8 cellular contexts compared by ENCODE assay signal in genomic region chr15:31004220-31004733, GRCh38. TPM values are rescaled to one million over a fixed set of nuclear protein-coding genes. Genes with fewer than 3 reads are reported as not detected.
DNase-seq lines count a peak whose midpoint lies in the region; ATAC-seq lines count a peak whose summit lies in the region.

No MANE protein-coding gene starts in this region.

- intact Hi-C loops in naive thymus-derived CD4-positive, alpha-beta T cell (cut with micrococcal nuclease) = no loop called here

- no peaks in the 10 kb centered on the region for H3K4me1 ChIP-seq in naive thymus-derived CD4-positive, alpha-beta T cell (ENCODE audit: control insufficient read depth in 2 of 2, insufficient read depth in 2 of 2, low read length in 2 of 2)

- DNase-seq in DMS79 treated with DMSO at 0.1 percent for 48 hours (lab: John Stamatoyannopoulos, UW) (peak; percentile 28), T-helper 17 cell (no peak), NCI-H748 treated with DMSO at 0.1 percent for 48 hours (lab: John Stamatoyannopoulos, UW) (no peak), superior temporal gyrus (ENCODE audit: extremely low spot score) (no peak), NCI-H446 treated with DMSO at 0.1 percent for 48 hours (lab: John Stamatoyannopoulos, UW) (no peak)
- no peak for DNase-seq in naive thymus-derived CD4-positive, alpha-beta T cell

- no peaks in the 10 kb centered on the region for H3K36me3 Mint-ChIP-seq in T-helper 17 cell (ENCODE audit: low read depth)
- H3K36me3 Mint-ChIP-seq in naive thymus-derived CD4-positive, alpha-beta T cell = peaks cover 0 to under 1% (median 0%) of the 10 kb centered on the region in 5 donors

- H3K27ac ChIP-seq in naive thymus-derived CD4-positive, alpha-beta T cell (ENCODE audit: low read depth, low read length) = no peak overlapping the region

- CTCF ChIA-PET in naive thymus-derived CD4-positive, alpha-beta T cell (lab: Charles Lee) = no interaction called here

- ATAC-seq in GM19351 (IDR thresholded peaks at IDR 0.05; ENCODE audit: unreplicated experiment) (peak; percentile 82), HG03159 (IDR thresholded peaks at IDR 0.05; ENCODE audit: unreplicated experiment) (peak; percentile 81), T-helper 17 cell (peak; percentile 47)
- peak; percentile 79 for ATAC-seq in naive thymus-derived CD4-positive, alpha-beta T cell

- H3K4me3 ChIP-seq in naive thymus-derived CD4-positive, alpha-beta T cell (ENCODE audit: low read length) = no peak overlapping the region

- no peaks in the 10 kb centered on the region for H3K9me3 ChIP-seq in T-helper 17 cell (ENCODE audit: control insufficient read depth, low read length, poor library complexity, severe bottlenecking)
- no peaks in the 10 kb centered on the region for H3K9me3 ChIP-seq in naive thymus-derived CD4-positive, alpha-beta T cell (ENCODE audit: control insufficient read depth in 2 of 3, low read length in 3 of 3)

- POLR2A ChIA-PET in naive thymus-derived CD4-positive, alpha-beta T cell (lab: Charles Lee) = interaction anchor here (2.0 kb wide), 1 partner anchor 13 kb away, joined by 7 read pairs; the partner anchor contains the start of gene MTMR10

- H3K4me1 Mint-ChIP-seq in T-helper 17 cell = peaks cover 10% of the 10 kb centered on the region
- H3K4me1 Mint-ChIP-seq in naive thymus-derived CD4-positive, alpha-beta T cell = peaks cover 6 to 26% (median 11%) of the 10 kb centered on the region in 7 donors

- H3K9me3 Mint-ChIP-seq in naive thymus-derived CD4-positive, alpha-beta T cell = peaks cover 0 to under 1% (median 0%) of the 10 kb centered on the region in 11 donors

- peaks cover 4 to 8% of the 10 kb centered on the region in 2 donors for H3K27me3 ChIP-seq in naive thymus-derived CD4-positive, alpha-beta T cell (ENCODE audit: control insufficient read depth in 2 of 2, insufficient read depth in 2 of 2, low read length in 2 of 2)

- H3K4me3 Mint-ChIP-seq in T-helper 17 cell = no peak overlapping the region
- peak overlapping the region in 1 of 10 donors; percentile 72 for H3K4me3 Mint-ChIP-seq in naive thymus-derived CD4-positive, alpha-beta T cell

- peak overlapping the region; percentile 10 for H3K27ac Mint-ChIP-seq in T-helper 17 cell
- peak overlapping the region in 1 of 9 donors; percentile 19 for H3K27ac Mint-ChIP-seq in naive thymus-derived CD4-positive, alpha-beta T cell

- peaks cover 54% of the 10 kb centered on the region for H3K27me3 Mint-ChIP-seq in T-helper 17 cell
- H3K27me3 Mint-ChIP-seq in naive thymus-derived CD4-positive, alpha-beta T cell = peaks cover 4 to 79% (median 9%) of the 10 kb centered on the region in 5 donors

- H3K36me3 ChIP-seq in naive thymus-derived CD4-positive, alpha-beta T cell (ENCODE audit: control insufficient read depth in 2 of 3, insufficient read depth in 3 of 3, low read length in 3 of 3) = no peaks in the 10 kb centered on the region

RNA-seq across cellular contexts. Expression of gene MTMR10, which starts 12.8 kb away (rescaled TPM):
- 10 to 100 TPM; 33.3 to 38.6 TPM for total RNA-seq in T-helper 17 cell
- total RNA-seq in naive thymus-derived CD4-positive, alpha-beta T cell = 10 to 100 TPM; 21.2 to 50.8 (median 34.0) TPM
- 1 to 10 TPM; 4.0 to 9.4 TPM for polyA plus RNA-seq in naive thymus-derived CD4-positive, alpha-beta T cell
